In genomic region chr5:44808435-44809214, GRCh38 we compare ENCODE assay signal across 1 cellular context.
TF ChIP-seq lines count a peak whose summit lies in the region.

MRPS30 (plus strand) TSS chr5:44808947; CDS start chr5:44808963, 16 bp downstream.

TF ChIP-seq in GM12878, 131 proteins besides CTCF, POLR2A, EP300 and RAD21 (continued from another document and continues in another):
- TF ChIP-seq SMAD5 (IDR thresholded peaks at IDR 0.05; ENCODE audit: low read depth) (peak; percentile 73; the same call in 1 of the 2 replicates), FOS (IDR thresholded peaks at IDR 0.05; ENCODE audit: borderline replicate concordance, extremely low read depth, insufficient read length) (peak; percentile 63), RFX5 (IDR thresholded peaks at IDR 0.05; ENCODE audit: low read depth, low read length) (peak; percentile 91), IKZF1 (conservative IDR thresholded peaks at IDR 0.05) (peak; percentile 51), RCOR1 (conservative IDR thresholded peaks at IDR 0.05; ENCODE audit: low read depth, low read length) (0 out of 2 replicates have a peak, but pooled peaks have one; percentile 68), CHD1 (IDR thresholded peaks at IDR 0.05; ENCODE audit: low read depth, low read length) (no peak), E2F8 (IDR thresholded peaks at IDR 0.05; ENCODE audit: low read depth, partially characterized antibody) (no peak), NFYA (IDR thresholded peaks at IDR 0.05; ENCODE audit: borderline replicate concordance, low read depth, low read length) (peak; percentile 12; the same call in 1 of the 2 replicates), DPF2 (IDR thresholded peaks at IDR 0.05) (peak; percentile 48; the same call in 1 of the 2 replicates), PAX8 (IDR thresholded peaks at IDR 0.05) (no peak), ATF7 (IDR thresholded peaks at IDR 0.05; ENCODE audit: low read depth) (peak; percentile 90), GATAD2B (conservative IDR thresholded peaks at IDR 0.05; ENCODE audit: low read depth) (peak; percentile 71; the same call in 1 of the 2 replicates), TCF3 (IDR thresholded peaks at IDR 0.05; ENCODE audit: borderline replicate concordance, insufficient read depth, low read depth, low read length) (peak; percentile 49; the same call in 1 of the 2 replicates), SREBF1 (IDR thresholded peaks at IDR 0.05; ENCODE audit: low read length) (0 out of 2 replicates have a peak, but pooled peaks have one; percentile 13), CBX3 (IDR thresholded peaks at IDR 0.05; ENCODE audit: borderline replicate concordance, low read depth) (no peak), ZNF687 (IDR thresholded peaks at IDR 0.05) (peak; percentile 20; the same call in 1 of the 2 replicates), BHLHE40 (IDR thresholded peaks at IDR 0.05; ENCODE audit: borderline replicate concordance in 1 of 2, low read depth in 2 of 2, low read length in 1 of 2) (peak in 1 of 2 experiments; percentile 9; a peak in 1 of 4 replicates), WRNIP1 (IDR thresholded peaks at IDR 0.05; ENCODE audit: borderline replicate concordance, low read depth, low read length) (0 out of 2 replicates have a peak, but pooled peaks have one; percentile 57), MEF2B (IDR thresholded peaks at IDR 0.05; ENCODE audit: partially characterized antibody, poor library complexity, severe bottlenecking) (peak; percentile 30), TARDBP (IDR thresholded peaks at IDR 0.05; ENCODE audit: borderline replicate concordance) (no peak), JUNB (IDR thresholded peaks at IDR 0.05) (no peak), ZBTB40 (IDR thresholded peaks at IDR 0.05; ENCODE audit: borderline replicate concordance) (peak; percentile 60), CHD2 (IDR thresholded peaks at IDR 0.05; ENCODE audit: borderline replicate concordance, low read depth, low read length) (peak; percentile 75; the same call in 1 of the 2 replicates), RUNX3 (IDR thresholded peaks at IDR 0.05; ENCODE audit: low read length) (peak; percentile 71), NR2C1 (IDR thresholded peaks at IDR 0.05) (peak; percentile 92), KLF5 (IDR thresholded peaks at IDR 0.05; ENCODE audit: partially characterized antibody) (peak; percentile 69), JUND (IDR thresholded peaks at IDR 0.05; ENCODE audit: low read depth, low read length) (no peak), NR2F1 (conservative IDR thresholded peaks at IDR 0.05) (peak; percentile 99), MEF2A (IDR thresholded peaks at IDR 0.05; ENCODE audit: insufficient read depth, low read depth, low read length) (peak; percentile 48; the same call in 1 of the 2 replicates), FOXM1 (IDR thresholded peaks at IDR 0.05; ENCODE audit: low read depth, low read length) (no peak), SP1 (IDR thresholded peaks at IDR 0.05; ENCODE audit: low read depth, low read length) (peak; percentile 87), CREB1 (IDR thresholded peaks at IDR 0.05; ENCODE audit: low read depth) (peak; percentile 84), IKZF2 (IDR thresholded peaks at IDR 0.05) (peak in 1 of 2 experiments; percentile 23; a peak in 1 of 4 replicates), RB1 (IDR thresholded peaks at IDR 0.05; ENCODE audit: borderline replicate concordance) (peak; percentile 78; the same call in 1 of the 2 replicates), MYC (IDR thresholded peaks at IDR 0.05; ENCODE audit: insufficient read depth, insufficient read length, insufficient replicate concordance, low read length, severe bottlenecking) (peak; percentile 89), LARP7 (IDR thresholded peaks at IDR 0.05) (peak; percentile 50; the same call in 1 of the 2 replicates), POU2F2 (IDR thresholded peaks at IDR 0.05; ENCODE audit: borderline replicate concordance, low read depth, low read length) (0 out of 3 replicates have a peak, but pooled peaks have one; percentile 53), YY1 (IDR thresholded peaks at IDR 0.05; ENCODE audit: low read depth, low read length) (peak; percentile 98), NBN (IDR thresholded peaks at IDR 0.05) (peak; percentile 64; the same call in 1 of the 2 replicates), POLR2AphosphoS5 (IDR thresholded peaks at IDR 0.05; ENCODE audit: low read length) (peak; percentile 86), ZSCAN29 (IDR thresholded peaks at IDR 0.05) (no peak), E4F1 (IDR thresholded peaks at IDR 0.05; ENCODE audit: borderline replicate concordance, partially characterized antibody) (no peak), SREBF2 (IDR thresholded peaks at IDR 0.05; ENCODE audit: low read length) (0 out of 2 replicates have a peak, but pooled peaks have one; percentile 37), TAF1 (IDR thresholded peaks at IDR 0.05; ENCODE audit: borderline replicate concordance, low read depth, low read length) (peak; percentile 76; the same call in 1 of the 2 replicates), SIN3A (IDR thresholded peaks at IDR 0.05; ENCODE audit: low read depth, low read length) (no peak), SIX5 (IDR thresholded peaks at IDR 0.05; ENCODE audit: low read depth, low read length, severe bottlenecking) (peak; percentile 22), ZZZ3 (IDR thresholded peaks at IDR 0.05; ENCODE audit: control insufficient read depth, insufficient read length, low read depth) (no peak), MTA2 (IDR thresholded peaks at IDR 0.05; ENCODE audit: low read depth) (0 out of 2 replicates have a peak, but pooled peaks have one; percentile 17), CREM (IDR thresholded peaks at IDR 0.05; ENCODE audit: low read depth) (peak; percentile 77; the same call in 1 of the 2 replicates), ATF2 (IDR thresholded peaks at IDR 0.05; ENCODE audit: low read length) (0 out of 2 replicates have a peak, but pooled peaks have one; percentile 39), TCF12 (IDR thresholded peaks at IDR 0.05; ENCODE audit: low read depth, low read length) (no peak; the same call in 1 of the 2 replicates), BRCA1 (IDR thresholded peaks at IDR 0.05; ENCODE audit: low read depth, low read length) (no peak), NKRF (conservative IDR thresholded peaks at IDR 0.05) (peak; percentile 76)
